10 cellular contexts compared by ENCODE assay signal in genomic region chr11:13964771-13965074, GRCh38. TPM values are rescaled to one million over a fixed set of nuclear protein-coding genes. Genes with fewer than 3 reads are reported as not detected.
A peak's percentile ranks its signal among the peaks of the same experiment; 100 is the strongest.
DNase-seq lines count a peak whose midpoint lies in the region; ATAC-seq and TF ChIP-seq lines count a peak whose summit lies in the region.
"Had no signal": no experiment of that assay in that cellular context is flagged by ENCODE, and none has a peak within 500 bp of the region (broad histone marks: within the 10 kb centered on the region; RNA-seq: fewer than 3 reads in every experiment).

No MANE protein-coding gene starts in this region.

- H3K4me1 Mint-ChIP-seq in activated naive CD4-positive, alpha-beta T cell treated with anti-CD3 and anti-CD28 coated beads, Interleukin-2, amount 50 U/mL, for 24 hours = peaks cover 21% of the 10 kb centered on the region
- peaks cover 14% of the 10 kb centered on the region for H3K4me1 Mint-ChIP-seq in activated naive CD4-positive, alpha-beta T cell treated with anti-CD3 and anti-CD28 coated beads for 36 hours (ENCODE audit: low read depth)

- peak; percentile 8 for TF ChIP-seq CTCF in mucosa of descending colon (IDR thresholded peaks at IDR 0.05)
- no peak for TF ChIP-seq CTCF in upper lobe of left lung (IDR thresholded peaks at IDR 0.05)

- peak overlapping the region; percentile 40 for H3K4me3 ChIP-seq in effector memory CD4-positive, alpha-beta T cell (ENCODE audit: insufficient read depth, low read depth, low read length, poor library complexity, severe bottlenecking)
- no peak overlapping the region for H3K4me3 ChIP-seq in mucosa of descending colon
- H3K4me3 ChIP-seq in upper lobe of left lung = peak overlapping the region in 3 of 4 donors; percentile 37 to 49 (median 46)

- no peak overlapping the region for H3K27ac Mint-ChIP-seq in activated naive CD4-positive, alpha-beta T cell treated with anti-CD3 and anti-CD28 coated beads, Interleukin-2, amount 50 U/mL, for 24 hours
- no peak overlapping the region for H3K27ac Mint-ChIP-seq in activated naive CD4-positive, alpha-beta T cell treated with anti-CD3 and anti-CD28 coated beads for 36 hours
- H3K27ac Mint-ChIP-seq: stimulated activated memory B cell treated with anti-CD40 and anti-IgM and Interleukin-4, amounts not matched to agents 10 μg/mL and 1 μg/mL and 100 μg/mL, for 72 hours had no signal

- no peak for TF ChIP-seq EP300 in upper lobe of left lung (IDR thresholded peaks at IDR 0.05)

- 26 to 35% methylated on average over 4 to 7 of the region's 7 CpGs for WGBS in upper lobe of left lung, 2 donors

- peaks cover 13% of the 10 kb centered on the region for H3K27me3 ChIP-seq in effector memory CD4-positive, alpha-beta T cell (replicated peaks; ENCODE audit: control insufficient read depth, insufficient read depth, low read length, poor library complexity, severe bottlenecking)
- peaks cover 0 to 24% (median 7%) of the 10 kb centered on the region in 4 donors for H3K27me3 ChIP-seq in upper lobe of left lung

- no peaks in the 10 kb centered on the region for H3K36me3 Mint-ChIP-seq in activated naive CD4-positive, alpha-beta T cell treated with anti-CD3 and anti-CD28 coated beads, Interleukin-2, amount 50 U/mL, for 24 hours
- no peaks in the 10 kb centered on the region for H3K36me3 Mint-ChIP-seq in activated naive CD4-positive, alpha-beta T cell treated with anti-CD3 and anti-CD28 coated beads for 36 hours (ENCODE audit: low read depth)
- H3K36me3 Mint-ChIP-seq: stimulated activated memory B cell treated with anti-CD40 and anti-IgM and Interleukin-4, amounts not matched to agents 10 μg/mL and 1 μg/mL and 100 μg/mL, for 72 hours had no signal

- CTCF ChIA-PET in activated naive CD4-positive, alpha-beta T cell treated with anti-CD3 and anti-CD28 coated beads for 36 hours (lab: Charles Lee) = interaction anchor here (0.6 to 4.0 kb wide), 7 partner anchors 8 to 1576 kb away, joined by 3 to 33 read pairs (median 3); no protein-coding TSS in a partner anchor

- ATAC-seq in mucosa of descending colon = no peak
- ATAC-seq in upper lobe of left lung (ENCODE audit: low FRiP score in 2 of 2) = no peak
- ATAC-seq: stimulated activated memory B cell treated with anti-CD40 and anti-IgM and Interleukin-4, amounts not matched to agents 10 μg/mL and 1 μg/mL and 100 μg/mL, for 72 hours had no signal

- H3K4me1 ChIP-seq in effector memory CD4-positive, alpha-beta T cell (ENCODE audit: control insufficient read depth, insufficient read depth, low read length, poor library complexity, severe bottlenecking) = peaks cover 20% of the 10 kb centered on the region
- H3K4me1 ChIP-seq in mucosa of descending colon (ENCODE audit: low read depth) (peaks cover 24% of the 10 kb centered on the region), upper lobe of left lung (peaks cover 0 to 24% (median 11%) of the 10 kb centered on the region in 4 donors)

- no peak for TF ChIP-seq POLR2A in upper lobe of left lung (IDR thresholded peaks at IDR 0.05)

- no peaks in the 10 kb centered on the region for H3K36me3 ChIP-seq in effector memory CD4-positive, alpha-beta T cell (ENCODE audit: control insufficient read depth, insufficient read depth, low read length)
- H3K36me3 ChIP-seq in mucosa of descending colon (ENCODE audit: low read depth) (no peaks in the 10 kb centered on the region), upper lobe of left lung (no peaks in the 10 kb centered on the region)

- no peaks in the 10 kb centered on the region for H3K9me3 ChIP-seq in effector memory CD4-positive, alpha-beta T cell (ENCODE audit: control insufficient read depth, low read length)
- no peaks in the 10 kb centered on the region for H3K9me3 ChIP-seq in mucosa of descending colon
- no peaks in the 10 kb centered on the region for H3K9me3 ChIP-seq in upper lobe of left lung

- H3K27ac ChIP-seq in effector memory CD4-positive, alpha-beta T cell (ENCODE audit: insufficient read depth, low read length, poor library complexity, severe bottlenecking) = no peak overlapping the region
- H3K27ac ChIP-seq in upper lobe of left lung = peak overlapping the region in 2 of 4 donors; percentile 73

- DNase-seq in activated naive CD4-positive, alpha-beta T cell treated with anti-CD3 and anti-CD28 coated beads for 36 hours = no peak
- DNase-seq in effector memory CD4-positive, alpha-beta T cell = no peak
- DNase-seq in mucosa of descending colon (no peak), upper lobe of left lung (no peak), C1 segment of cervical spinal cord (lab: John Stamatoyannopoulos, UW) (no peak), ACHN (no peak), midbrain (lab: John Stamatoyannopoulos, UW) (no peak)

- no peaks in the 10 kb centered on the region for H3K9me3 Mint-ChIP-seq in activated naive CD4-positive, alpha-beta T cell treated with anti-CD3 and anti-CD28 coated beads, Interleukin-2, amount 50 U/mL, for 24 hours
- H3K9me3 Mint-ChIP-seq in activated naive CD4-positive, alpha-beta T cell treated with anti-CD3 and anti-CD28 coated beads for 36 hours = no peaks in the 10 kb centered on the region
- H3K9me3 Mint-ChIP-seq: stimulated activated memory B cell treated with anti-CD40 and anti-IgM and Interleukin-4, amounts not matched to agents 10 μg/mL and 1 μg/mL and 100 μg/mL, for 72 hours had no signal

- in situ Hi-C loops in ACHN (cut with HindIII; ENCODE audit: low pct_ligation_motif_present, low pct_unique_long_range_greater_than_20kb, low sequenced_read_pairs) = no loop called here

- intact Hi-C loops in activated naive CD4-positive, alpha-beta T cell treated with anti-CD3 and anti-CD28 coated beads for 36 hours (cut with micrococcal nuclease) = loop anchor here (2.0 to 5.0 kb wide), 2 partner anchors 110 to 297 kb away; partner anchors contain the start of gene FAR1
- intact Hi-C loops in mucosa of descending colon (cut with DNase I, micrococcal nuclease) = no loop called here

- H3K4me3 Mint-ChIP-seq in activated naive CD4-positive, alpha-beta T cell treated with anti-CD3 and anti-CD28 coated beads, Interleukin-2, amount 50 U/mL, for 24 hours = peak overlapping the region; percentile 23
- no peak overlapping the region for H3K4me3 Mint-ChIP-seq in activated naive CD4-positive, alpha-beta T cell treated with anti-CD3 and anti-CD28 coated beads for 36 hours

- H3K27me3 Mint-ChIP-seq in activated naive CD4-positive, alpha-beta T cell treated with anti-CD3 and anti-CD28 coated beads, Interleukin-2, amount 50 U/mL, for 24 hours = peaks cover 27% of the 10 kb centered on the region
- H3K27me3 Mint-ChIP-seq in activated naive CD4-positive, alpha-beta T cell treated with anti-CD3 and anti-CD28 coated beads for 36 hours (ENCODE audit: low read depth) = peaks cover 41% of the 10 kb centered on the region

RNA-seq across cellular contexts. Expression of gene SPON1, which starts 2.2 kb away (rescaled TPM):
- under 1 TPM; 0.24 to 0.25 TPM for total RNA-seq in activated naive CD4-positive, alpha-beta T cell treated with anti-CD3 and anti-CD28 coated beads for 36 hours
- total RNA-seq in mucosa of descending colon = 10 to 100 TPM; 43.6 to 85.5 (median 64.2) TPM
- 10 to 100 TPM; 12.6 to 68.9 (median 56.3) TPM for total RNA-seq in upper lobe of left lung
- total RNA-seq: MCF 10A had no signal

Comparison
In these comparisons a context has a peak if more than half of its experiments do, and no peak if none do; other contexts are left out.
1. RNA of gene SPON1, which starts 2.2 kb away (total RNA-seq): 43.6 to 85.5 TPM in mucosa of descending colon and 12.6 to 68.9 TPM in upper lobe of left lung; 0.24 to 0.25 TPM in activated naive CD4-positive, alpha-beta T cell treated with anti-CD3 and anti-CD28 coated beads for 36 hours; every median in the first group is over 10 times any median in the second.